8 cellular contexts compared by ENCODE assay signal in the genomic region with DNA sequence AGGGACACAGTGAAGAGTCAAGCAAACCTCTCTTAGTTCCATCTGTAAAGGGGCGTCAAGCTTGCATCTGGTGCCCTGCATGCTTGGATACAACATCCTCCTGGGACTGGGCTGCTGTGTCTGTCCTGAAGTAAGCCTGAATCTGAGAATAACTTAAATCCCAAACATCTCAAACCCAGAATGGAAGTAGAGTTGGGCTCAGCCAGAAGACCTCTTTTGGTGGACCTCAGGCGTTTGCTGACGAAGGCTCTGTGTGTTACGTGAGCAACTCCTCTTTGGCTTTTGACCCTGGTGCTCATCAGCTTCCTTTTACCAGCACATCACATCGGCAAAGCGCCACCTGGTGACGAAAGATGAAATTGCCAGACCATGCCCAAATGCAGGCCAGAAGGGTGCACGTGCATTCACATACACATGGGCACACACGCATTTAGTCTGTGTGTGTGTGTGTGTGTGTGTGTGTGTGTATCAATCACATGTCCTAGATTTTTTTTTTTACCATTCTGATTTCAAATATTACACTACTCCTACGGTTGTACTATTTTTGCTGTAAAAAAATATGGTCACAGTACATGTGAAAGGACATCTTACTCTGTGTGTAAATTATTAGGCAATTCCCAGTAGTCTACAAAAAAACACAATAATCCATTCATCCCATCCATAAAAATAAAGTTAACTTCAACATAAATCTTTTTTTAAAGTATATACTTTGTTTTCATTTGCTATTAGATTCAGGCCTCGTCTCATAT. TPM values are rescaled to one million over a fixed set of nuclear protein-coding genes. Genes with fewer than 3 reads are reported as not detected.
DNase-seq lines count a peak whose midpoint lies in the region; ATAC-seq, FAIRE-seq and TF ChIP-seq lines count a peak whose summit lies in the region.

No MANE protein-coding gene starts in this region.

- FAIRE-seq in pancreas (lab: Jason Lieb, UNC): peak; percentile 60

- H3K4me1 ChIP-seq in pancreas: no peaks in the 10 kb centered on the region
- H3K4me1 ChIP-seq in tibial nerve: peaks cover 0 to 8% (median 2%) of the 10 kb centered on the region in 4 donors

- H3K36me3 Mint-ChIP-seq in CD14-positive monocyte: no peaks in the 10 kb centered on the region

- WGBS in pancreas, 2 donors: 10% methylated on average over 11 of the region's 11 CpGs
- WGBS in tibial nerve, 2 donors: 11% methylated on average over 11 of the region's 11 CpGs

- peak; percentile 31 to 52 for TF ChIP-seq EP300 in tibial nerve (IDR thresholded peaks at IDR 0.05)

- peaks cover 0 to 6% (median under 1%) of the 10 kb centered on the region in 3 donors for H3K27me3 Mint-ChIP-seq in CD14-positive monocyte (ENCODE audit: low read depth in 3 of 3)

- no peak overlapping the region for H3K27ac ChIP-seq in pancreas
- H3K27ac ChIP-seq in tibial nerve: peak overlapping the region in 1 of 4 donors; percentile 18

- TF ChIP-seq POLR2A in tibial nerve (IDR thresholded peaks at IDR 0.05): no peak

- H3K4me3 ChIP-seq in pancreas (no peak overlapping the region), tibial nerve (no peak overlapping the region)

- peak; percentile 87 for TF ChIP-seq CTCF in CD14-positive monocyte (IDR thresholded peaks at IDR 0.05)
- TF ChIP-seq CTCF in pancreas (IDR thresholded peaks at IDR 0.05): peak; percentile 57 to 80 (median 60)
- TF ChIP-seq CTCF in tibial nerve (IDR thresholded peaks at IDR 0.05): peak; percentile 86 to 90 (median 88)

- intact Hi-C loops in CD14-positive monocyte (cut with micrococcal nuclease) (loop anchor here in 1 of 2 donors (5.0 to 10.0 kb wide), 2 partner anchors 57 to 85 kb away; a partner anchor contains a TSS), pancreas (cut with DNase I) (no loop called here)

- no peaks in the 10 kb centered on the region for H3K9me3 Mint-ChIP-seq in CD14-positive monocyte

- no peaks in the 10 kb centered on the region for H3K9me3 ChIP-seq in pancreas
- no peaks in the 10 kb centered on the region for H3K9me3 ChIP-seq in tibial nerve

- H3K27ac Mint-ChIP-seq in CD14-positive monocyte: peak overlapping the region in 1 of 7 donors; percentile 57

- peaks cover 10% of the 10 kb centered on the region for H3K4me1 Mint-ChIP-seq in CD14-positive monocyte

- H3K4me3 Mint-ChIP-seq in CD14-positive monocyte: peak overlapping the region; percentile 41 to 63

- H3K36me3 ChIP-seq in pancreas (no peaks in the 10 kb centered on the region), tibial nerve (no peaks in the 10 kb centered on the region)

- ATAC-seq in GM21723 (IDR thresholded peaks at IDR 0.05; ENCODE audit: unreplicated experiment) (peak; percentile 59), pancreas (peak; percentile 89 to 98 (median 95))

- DNase-seq in CD14-positive monocyte (ENCODE audit: low spot score): peak; percentile 88
- peak; percentile 76 for DNase-seq in NCI-H128 (lab: John Stamatoyannopoulos, UW; ENCODE audit: unreplicated experiment)
- DNase-seq in SK-N-DZ (ENCODE audit: low spot score): peak; percentile 88
- peak; percentile 89 to 96 (median 93) for DNase-seq in activated naive CD4-positive, alpha-beta T cell (lab: John Stamatoyannopoulos, UW)
- peak; percentile 88 for DNase-seq in germinal center (ENCODE audit: low spot score)
- DNase-seq in pancreas: peak; percentile 75 to 95 (median 90)
- DNase-seq in tibial nerve (ENCODE audit: low spot score in 2 of 2): peak; percentile 92 to 99

- H3K27me3 ChIP-seq in pancreas: no peaks in the 10 kb centered on the region
- H3K27me3 ChIP-seq in tibial nerve: no peaks in the 10 kb centered on the region

RNA-seq across cellular contexts. Expression of a gene that starts 41.1 kb away (rescaled TPM):
- polyA plus RNA-seq in CD14-positive monocyte (not detected), pancreas (1 to 10 TPM; 2.4 to 5.7 TPM)
- 0.70 and 0.80 TPM in 2 replicates for polyA plus RNA-seq in SK-N-DZ (2014; cell fraction: cytosol; rRNA removed)
- polyA plus RNA-seq in SK-N-DZ (2014; cell fraction: nucleus; rRNA removed): 0.21 and 1.1 TPM in 2 replicates
- total RNA-seq in pancreas (1 to 10 TPM in 1 of 6 donors, under 1 TPM in 5; 0.14 to 1.2 (median 0.36) TPM), tibial nerve (not detected)

RNA-seq across cellular contexts. Expression of a gene that starts 58.1 kb away (rescaled TPM):
- not detected for polyA plus RNA-seq in CD14-positive monocyte
- polyA plus RNA-seq in SK-N-DZ (2014; cell fraction: cytosol; rRNA removed): 42.3 and 54.7 TPM in 2 replicates
- polyA plus RNA-seq in SK-N-DZ (2014; cell fraction: nucleus; rRNA removed): 26.2 and 30.9 TPM in 2 replicates
- total RNA-seq in pancreas: 1 to 10 TPM in 5 of 6 donors, under 1 TPM in 1; 0.87 to 4.0 (median 2.8) TPM
- polyA plus RNA-seq in pancreas: 1 to 10 TPM; 3.4 to 6.4 TPM
- 10 to 100 TPM; 11.1 to 18.9 (median 15.2) TPM for total RNA-seq in tibial nerve
